In the genomic region with DNA sequence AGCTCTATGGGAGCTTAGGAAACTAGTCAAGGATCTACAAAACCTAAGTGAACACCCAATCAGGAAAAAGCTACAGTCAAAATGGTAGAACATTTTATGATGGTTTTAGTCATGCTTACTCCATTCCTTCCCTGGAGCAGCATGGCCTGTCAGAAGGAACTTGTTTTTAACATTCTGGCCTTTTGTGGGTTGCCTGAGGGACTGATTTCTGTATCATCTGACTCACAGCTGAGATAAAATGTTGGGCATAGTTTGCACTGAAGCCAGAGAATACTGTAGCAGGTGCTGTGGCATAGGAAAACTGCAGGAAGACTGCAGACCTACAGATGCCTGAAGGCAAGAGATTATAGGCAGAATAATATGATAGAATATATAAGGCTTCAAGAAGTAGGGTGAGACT, we compare ENCODE assay signal across 22 cellular contexts.
DNase-seq lines count a peak whose midpoint lies in the region; ATAC-seq and TF ChIP-seq lines count a peak whose summit lies in the region.
"Had no signal": no experiment of that assay in that cellular context is flagged by ENCODE, and none has a peak within 500 bp of the region (broad histone marks: within the 10 kb centered on the region; RNA-seq: fewer than 3 reads in every experiment).

No MANE protein-coding gene starts in this region.

- no peak for ATAC-seq in PC-3
- no peak for ATAC-seq in activated CD4-positive, CD25-positive, alpha-beta regulatory T cell treated with anti-CD3 and anti-CD28 coated beads, Interleukin-2, amount 50 U/mL, for 24 hours
- ATAC-seq: HCT116 had no signal

- H3K4me2 ChIP-seq in PC-3 (ENCODE audit: low read length) = no peak overlapping the region
- H3K4me2 ChIP-seq: BLaER1, KMS-11, PC-9 had no signal

- CTCF ChIA-PET in PC-3 (lab: Charles Lee) = no interaction called here

- H3K9me3 ChIP-seq in PC-3 (ENCODE audit: low read length) = no peaks in the 10 kb centered on the region

- peak; percentile 53 for DNase-seq in EL
- peak; percentile 30 for DNase-seq in PC-3
- peak; percentile 33 for DNase-seq in epithelial cell of prostate (ENCODE audit: low read depth, low spot score)
- DNase-seq in renal cortical epithelial cell (ENCODE audit: low read depth) = peak; percentile 33
- DNase-seq in AG20443 (ENCODE audit: low spot score) = no peak
- no peak for DNase-seq in NCI-H82 (lab: John Stamatoyannopoulos, UW)
- DNase-seq: CD4-positive, alpha-beta T cell; NCI-H1092; NCI-H1417 treated with DMSO at 0.1 percent for 48 hours; NCI-H1694 treated with DMSO at 0.1 percent for 48 hours; NCI-H2081; NCI-H2171; NCI-H345; NCI-H524; NCI-H748 treated with DMSO at 0.1 percent for 48 hours; PC-9; SHP77 had no signal

- no peaks in the 10 kb centered on the region; the same call in 1 of the 2 replicates for H3K4me1 ChIP-seq in PC-3 (ENCODE audit: insufficient read depth, low read length)
- H3K4me1 ChIP-seq: BLaER1 had no signal

- H4K20me1 ChIP-seq in PC-3 (ENCODE audit: low read length) = no peaks in the 10 kb centered on the region
- H4K20me1 ChIP-seq: BLaER1 had no signal

- H3K9me2 ChIP-seq in PC-3 (replicated peaks; ENCODE audit: low read length) = no peaks in the 10 kb centered on the region

- no peaks in the 10 kb centered on the region for H3F3A ChIP-seq in PC-3 (ENCODE audit: low read length, unreplicated experiment)

- H3K36me3 ChIP-seq in PC-3 (ENCODE audit: low read depth, low read length) = no peaks in the 10 kb centered on the region
- H3K36me3 ChIP-seq: BLaER1 had no signal

- H3K4me3 ChIP-seq in PC-3 (ENCODE audit: low read length) = no peak overlapping the region
- H3K4me3 ChIP-seq: BLaER1, PC-9 had no signal

- BruUV-seq in PC-3 (replicated peaks; lab: Mats Ljungman, UMichigan) = no TSS peak

- H2AFZ ChIP-seq in PC-3 (ENCODE audit: low read length) = no peak overlapping the region
- H2AFZ ChIP-seq: PC-9 had no signal

- H3K79me2 ChIP-seq in PC-3 (ENCODE audit: low read length) = no peaks in the 10 kb centered on the region

- H3K27ac ChIP-seq in PC-3 (ENCODE audit: low read length) = no peak overlapping the region
- H3K27ac ChIP-seq in epithelial cell of prostate = no peak overlapping the region
- H3K27ac ChIP-seq: BLaER1, KMS-11, PC-9, RWPE1 had no signal

- POLR2A ChIA-PET in PC-3 (lab: Charles Lee; ENCODE audit: unreplicated experiment) = no interaction called here

- no peak for TF ChIP-seq CTCF in PC-3 (conservative IDR thresholded peaks at IDR 0.05; ENCODE audit: low read depth, low read length)

- no peak overlapping the region for H3K9ac ChIP-seq in PC-3 (ENCODE audit: low read length)
- H3K9ac ChIP-seq: BLaER1, KMS-11 had no signal

- intact Hi-C loops in PC-3 (cut with micrococcal nuclease) = no loop called here

- H3K27me3 ChIP-seq in PC-3 (ENCODE audit: low read length) = no peaks in the 10 kb centered on the region
- H3K27me3 ChIP-seq: BLaER1 had no signal

Comparison
In these comparisons a context has a peak if more than half of its experiments do, and no peak if none do; other contexts are left out.
1. DNase-seq: peak in EL (single experiment), PC-3 (single experiment), epithelial cell of prostate (single experiment) and renal cortical epithelial cell (single experiment); none in AG20443 (single experiment) and NCI-H82 (single experiment).